1 cellular context compared by ENCODE assay signal in the genomic region with DNA sequence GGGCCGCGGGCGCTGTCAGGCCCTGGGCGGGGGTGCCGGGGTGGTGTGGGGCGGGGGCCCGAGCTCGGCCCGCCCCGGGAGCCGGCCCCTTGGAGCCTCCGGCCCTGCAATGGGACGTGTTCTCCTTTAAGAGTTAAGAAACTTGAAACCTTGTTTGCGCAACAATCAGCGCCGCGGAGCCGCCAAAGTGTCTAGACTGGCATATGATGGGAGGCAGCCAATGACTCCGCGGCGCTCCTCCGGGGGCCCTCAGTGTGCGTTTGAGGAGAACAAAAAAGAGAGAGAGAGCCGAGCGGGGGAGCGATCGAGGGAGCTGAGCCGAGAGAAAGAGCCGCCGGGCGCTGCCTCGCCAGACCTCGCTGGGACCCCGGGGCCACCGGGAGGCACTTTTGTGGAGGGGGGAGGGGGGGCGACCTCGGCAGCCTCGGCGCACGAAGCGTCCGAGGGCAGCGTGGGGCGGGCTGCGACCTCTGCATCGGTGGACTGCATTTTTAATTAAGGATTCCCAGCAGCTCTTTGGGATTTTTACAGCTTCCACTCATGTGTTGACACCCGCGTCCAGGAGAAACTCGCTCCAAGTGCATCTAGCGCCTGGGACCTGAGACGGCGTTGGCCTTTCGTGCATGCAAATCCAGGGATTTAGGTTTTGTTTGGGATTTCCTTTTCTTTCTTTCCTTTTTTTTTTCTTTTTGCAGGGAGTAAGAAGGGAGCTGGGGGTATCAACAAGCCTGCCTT.
TF ChIP-seq lines count a peak whose summit lies in the region.

A gene (plus strand): TSS at position 202 of the 735 bp plus-strand sequence. CDS start 1,023 bp downstream, outside the sequence.

TF ChIP-seq in HepG2, 621 proteins besides CTCF, POLR2A, EP300 and RAD21 (continued from another document and continues in another):
- no peak for TF ChIP-seq ZNF703 (CRISPR knock-in tag; IDR thresholded peaks at IDR 0.05; ENCODE audit: borderline replicate concordance)
- TF ChIP-seq PCBP2 (optimal IDR thresholded peaks at IDR 0.05; ENCODE audit: low read depth, low read length, poor library complexity, severe bottlenecking), result no peak
- TF ChIP-seq, protein P1, sequence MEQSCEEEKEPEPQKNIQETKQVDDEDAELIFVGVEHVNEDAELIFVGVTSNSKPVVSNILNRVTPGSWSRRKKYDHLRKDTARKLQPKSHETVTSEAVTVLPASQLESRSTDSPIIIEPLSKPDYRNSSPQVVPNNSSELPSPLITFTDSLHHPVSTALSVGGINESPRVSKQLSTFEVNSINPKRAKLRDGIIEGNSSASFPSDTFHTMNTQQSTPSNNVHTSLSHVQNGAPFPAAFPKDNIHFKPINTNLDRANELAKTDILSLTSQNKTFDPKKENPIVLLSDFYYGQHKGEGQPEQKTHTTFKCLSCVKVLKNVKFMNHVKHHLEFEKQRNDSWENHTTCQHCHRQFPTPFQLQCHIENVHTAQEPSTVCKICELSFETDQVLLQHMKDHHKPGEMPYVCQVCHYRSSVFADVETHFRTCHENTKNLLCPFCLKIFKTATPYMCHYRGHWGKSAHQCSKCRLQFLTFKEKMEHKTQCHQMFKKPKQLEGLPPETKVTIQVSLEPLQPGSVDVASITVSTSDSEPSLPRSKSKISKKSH (CRISPR knock-in tag; IDR thresholded peaks at IDR 0.05; ENCODE audit: borderline replicate concordance), result no peak
- no peak for TF ChIP-seq ZNF382 (CRISPR knock-in tag; IDR thresholded peaks at IDR 0.05; ENCODE audit: borderline replicate concordance)
- no peak for TF ChIP-seq ZNF841 (CRISPR knock-in tag; IDR thresholded peaks at IDR 0.05; ENCODE audit: borderline replicate concordance)
- TF ChIP-seq ZNF772 (CRISPR knock-in tag; IDR thresholded peaks at IDR 0.05), result no peak
- TF ChIP-seq ZFY (CRISPR knock-in tag; IDR thresholded peaks at IDR 0.05), result no peak
- TF ChIP-seq, protein P2, sequence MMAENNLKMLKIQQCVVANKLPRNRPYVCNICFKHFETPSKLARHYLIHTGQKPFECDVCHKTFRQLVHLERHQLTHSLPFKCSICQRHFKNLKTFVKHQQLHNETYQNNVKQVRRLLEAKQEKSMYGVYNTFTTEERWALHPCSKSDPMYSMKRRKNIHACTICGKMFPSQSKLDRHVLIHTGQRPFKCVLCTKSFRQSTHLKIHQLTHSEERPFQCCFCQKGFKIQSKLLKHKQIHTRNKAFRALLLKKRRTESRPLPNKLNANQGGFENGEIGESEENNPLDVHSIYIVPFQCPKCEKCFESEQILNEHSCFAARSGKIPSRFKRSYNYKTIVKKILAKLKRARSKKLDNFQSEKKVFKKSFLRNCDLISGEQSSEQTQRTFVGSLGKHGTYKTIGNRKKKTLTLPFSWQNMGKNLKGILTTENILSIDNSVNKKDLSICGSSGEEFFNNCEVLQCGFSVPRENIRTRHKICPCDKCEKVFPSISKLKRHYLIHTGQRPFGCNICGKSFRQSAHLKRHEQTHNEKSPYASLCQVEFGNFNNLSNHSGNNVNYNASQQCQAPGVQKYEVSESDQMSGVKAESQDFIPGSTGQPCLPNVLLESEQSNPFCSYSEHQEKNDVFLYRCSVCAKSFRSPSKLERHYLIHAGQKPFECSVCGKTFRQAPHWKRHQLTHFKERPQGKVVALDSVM (CRISPR knock-in tag; IDR thresholded peaks at IDR 0.05), result no peak
- TF ChIP-seq ZBTB20 (CRISPR knock-in tag; IDR thresholded peaks at IDR 0.05; ENCODE audit: borderline replicate concordance, low read depth), result no peak
- TF ChIP-seq PLRG1 (conservative IDR thresholded peaks at IDR 0.05), result no peak
- TF ChIP-seq, protein P3, sequence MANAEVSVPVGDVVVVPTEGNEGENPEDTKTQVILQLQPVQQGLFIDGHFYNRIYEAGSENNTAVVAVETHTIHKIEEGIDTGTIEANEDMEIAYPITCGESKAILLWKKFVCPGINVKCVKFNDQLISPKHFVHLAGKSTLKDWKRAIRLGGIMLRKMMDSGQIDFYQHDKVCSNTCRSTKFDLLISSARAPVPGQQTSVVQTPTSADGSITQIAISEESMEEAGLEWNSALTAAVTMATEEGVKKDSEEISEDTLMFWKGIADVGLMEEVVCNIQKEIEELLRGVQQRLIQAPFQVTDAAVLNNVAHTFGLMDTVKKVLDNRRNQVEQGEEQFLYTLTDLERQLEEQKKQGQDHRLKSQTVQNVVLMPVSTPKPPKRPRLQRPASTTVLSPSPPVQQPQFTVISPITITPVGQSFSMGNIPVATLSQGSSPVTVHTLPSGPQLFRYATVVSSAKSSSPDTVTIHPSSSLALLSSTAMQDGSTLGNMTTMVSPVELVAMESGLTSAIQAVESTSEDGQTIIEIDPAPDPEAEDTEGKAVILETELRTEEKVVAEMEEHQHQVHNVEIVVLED (CRISPR knock-in tag; IDR thresholded peaks at IDR 0.05; ENCODE audit: borderline replicate concordance), result no peak
- no peak for TF ChIP-seq ZNF225 (CRISPR knock-in tag; IDR thresholded peaks at IDR 0.05)
- TF ChIP-seq ZNF256 (CRISPR knock-in tag; conservative IDR thresholded peaks at IDR 0.05), result no peak
- TF ChIP-seq, protein P4, sequence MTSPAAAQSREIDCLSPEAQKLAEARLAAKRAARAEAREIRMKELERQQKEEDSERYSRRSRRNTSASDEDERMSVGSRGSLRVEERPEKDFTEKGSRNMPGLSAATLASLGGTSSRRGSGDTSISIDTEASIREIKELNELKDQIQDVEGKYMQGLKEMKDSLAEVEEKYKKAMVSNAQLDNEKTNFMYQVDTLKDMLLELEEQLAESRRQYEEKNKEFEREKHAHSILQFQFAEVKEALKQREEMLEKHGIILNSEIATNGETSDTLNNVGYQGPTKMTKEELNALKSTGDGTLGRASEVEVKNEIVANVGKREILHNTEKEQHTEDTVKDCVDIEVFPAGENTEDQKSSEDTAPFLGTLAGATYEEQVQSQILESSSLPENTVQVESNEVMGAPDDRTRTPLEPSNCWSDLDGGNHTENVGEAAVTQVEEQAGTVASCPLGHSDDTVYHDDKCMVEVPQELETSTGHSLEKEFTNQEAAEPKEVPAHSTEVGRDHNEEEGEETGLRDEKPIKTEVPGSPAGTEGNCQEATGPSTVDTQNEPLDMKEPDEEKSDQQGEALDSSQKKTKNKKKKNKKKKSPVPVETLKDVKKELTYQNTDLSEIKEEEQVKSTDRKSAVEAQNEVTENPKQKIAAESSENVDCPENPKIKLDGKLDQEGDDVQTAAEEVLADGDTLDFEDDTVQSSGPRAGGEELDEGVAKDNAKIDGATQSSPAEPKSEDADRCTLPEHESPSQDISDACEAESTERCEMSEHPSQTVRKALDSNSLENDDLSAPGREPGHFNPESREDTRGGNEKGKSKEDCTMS (CRISPR knock-in tag; conservative IDR thresholded peaks at IDR 0.05), result no peak
- peak; percentile 99 for TF ChIP-seq SKI (IDR thresholded peaks at IDR 0.05; ENCODE audit: partially characterized antibody)
- TF ChIP-seq, protein P5, sequence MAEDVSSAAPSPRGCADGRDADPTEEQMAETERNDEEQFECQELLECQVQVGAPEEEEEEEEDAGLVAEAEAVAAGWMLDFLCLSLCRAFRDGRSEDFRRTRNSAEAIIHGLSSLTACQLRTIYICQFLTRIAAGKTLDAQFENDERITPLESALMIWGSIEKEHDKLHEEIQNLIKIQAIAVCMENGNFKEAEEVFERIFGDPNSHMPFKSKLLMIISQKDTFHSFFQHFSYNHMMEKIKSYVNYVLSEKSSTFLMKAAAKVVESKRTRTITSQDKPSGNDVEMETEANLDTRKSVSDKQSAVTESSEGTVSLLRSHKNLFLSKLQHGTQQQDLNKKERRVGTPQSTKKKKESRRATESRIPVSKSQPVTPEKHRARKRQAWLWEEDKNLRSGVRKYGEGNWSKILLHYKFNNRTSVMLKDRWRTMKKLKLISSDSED (CRISPR knock-in tag; IDR thresholded peaks at IDR 0.05), result no peak
- TF ChIP-seq, protein P6, sequence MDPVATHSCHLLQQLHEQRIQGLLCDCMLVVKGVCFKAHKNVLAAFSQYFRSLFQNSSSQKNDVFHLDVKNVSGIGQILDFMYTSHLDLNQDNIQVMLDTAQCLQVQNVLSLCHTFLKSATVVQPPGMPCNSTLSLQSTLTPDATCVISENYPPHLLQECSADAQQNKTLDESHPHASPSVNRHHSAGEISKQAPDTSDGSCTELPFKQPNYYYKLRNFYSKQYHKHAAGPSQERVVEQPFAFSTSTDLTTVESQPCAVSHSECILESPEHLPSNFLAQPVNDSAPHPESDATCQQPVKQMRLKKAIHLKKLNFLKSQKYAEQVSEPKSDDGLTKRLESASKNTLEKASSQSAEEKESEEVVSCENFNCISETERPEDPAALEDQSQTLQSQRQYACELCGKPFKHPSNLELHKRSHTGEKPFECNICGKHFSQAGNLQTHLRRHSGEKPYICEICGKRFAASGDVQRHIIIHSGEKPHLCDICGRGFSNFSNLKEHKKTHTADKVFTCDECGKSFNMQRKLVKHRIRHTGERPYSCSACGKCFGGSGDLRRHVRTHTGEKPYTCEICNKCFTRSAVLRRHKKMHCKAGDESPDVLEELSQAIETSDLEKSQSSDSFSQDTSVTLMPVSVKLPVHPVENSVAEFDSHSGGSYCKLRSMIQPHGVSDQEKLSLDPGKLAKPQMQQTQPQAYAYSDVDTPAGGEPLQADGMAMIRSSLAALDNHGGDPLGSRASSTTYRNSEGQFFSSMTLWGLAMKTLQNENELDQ (CRISPR knock-in tag; IDR thresholded peaks at IDR 0.05; ENCODE audit: borderline replicate concordance), result no peak
- TF ChIP-seq, protein P7, sequence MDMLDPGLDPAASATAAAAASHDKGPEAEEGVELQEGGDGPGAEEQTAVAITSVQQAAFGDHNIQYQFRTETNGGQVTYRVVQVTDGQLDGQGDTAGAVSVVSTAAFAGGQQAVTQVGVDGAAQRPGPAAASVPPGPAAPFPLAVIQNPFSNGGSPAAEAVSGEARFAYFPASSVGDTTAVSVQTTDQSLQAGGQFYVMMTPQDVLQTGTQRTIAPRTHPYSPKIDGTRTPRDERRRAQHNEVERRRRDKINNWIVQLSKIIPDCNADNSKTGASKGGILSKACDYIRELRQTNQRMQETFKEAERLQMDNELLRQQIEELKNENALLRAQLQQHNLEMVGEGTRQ (IDR thresholded peaks at IDR 0.05; ENCODE audit: low read depth, low read length), result peak; percentile 37; the same call in 1 of the 2 replicates
- TF ChIP-seq, protein P7 (CRISPR knock-in tag; IDR thresholded peaks at IDR 0.05; ENCODE audit: borderline replicate concordance), result no peak
- TF ChIP-seq, protein P8, sequence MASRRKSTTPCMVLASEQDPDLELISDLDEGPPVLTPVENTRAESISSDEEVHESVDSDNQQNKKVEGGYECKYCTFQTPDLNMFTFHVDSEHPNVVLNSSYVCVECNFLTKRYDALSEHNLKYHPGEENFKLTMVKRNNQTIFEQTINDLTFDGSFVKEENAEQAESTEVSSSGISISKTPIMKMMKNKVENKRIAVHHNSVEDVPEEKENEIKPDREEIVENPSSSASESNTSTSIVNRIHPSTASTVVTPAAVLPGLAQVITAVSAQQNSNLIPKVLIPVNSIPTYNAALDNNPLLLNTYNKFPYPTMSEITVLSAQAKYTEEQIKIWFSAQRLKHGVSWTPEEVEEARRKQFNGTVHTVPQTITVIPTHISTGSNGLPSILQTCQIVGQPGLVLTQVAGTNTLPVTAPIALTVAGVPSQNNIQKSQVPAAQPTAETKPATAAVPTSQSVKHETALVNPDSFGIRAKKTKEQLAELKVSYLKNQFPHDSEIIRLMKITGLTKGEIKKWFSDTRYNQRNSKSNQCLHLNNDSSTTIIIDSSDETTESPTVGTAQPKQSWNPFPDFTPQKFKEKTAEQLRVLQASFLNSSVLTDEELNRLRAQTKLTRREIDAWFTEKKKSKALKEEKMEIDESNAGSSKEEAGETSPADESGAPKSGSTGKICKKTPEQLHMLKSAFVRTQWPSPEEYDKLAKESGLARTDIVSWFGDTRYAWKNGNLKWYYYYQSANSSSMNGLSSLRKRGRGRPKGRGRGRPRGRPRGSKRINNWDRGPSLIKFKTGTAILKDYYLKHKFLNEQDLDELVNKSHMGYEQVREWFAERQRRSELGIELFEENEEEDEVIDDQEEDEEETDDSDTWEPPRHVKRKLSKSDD (CRISPR knock-in tag; IDR thresholded peaks at IDR 0.05; ENCODE audit: low read depth), result no peak
- TF ChIP-seq ZNF780A (CRISPR knock-in tag; IDR thresholded peaks at IDR 0.05), result no peak
- TF ChIP-seq, protein P9, sequence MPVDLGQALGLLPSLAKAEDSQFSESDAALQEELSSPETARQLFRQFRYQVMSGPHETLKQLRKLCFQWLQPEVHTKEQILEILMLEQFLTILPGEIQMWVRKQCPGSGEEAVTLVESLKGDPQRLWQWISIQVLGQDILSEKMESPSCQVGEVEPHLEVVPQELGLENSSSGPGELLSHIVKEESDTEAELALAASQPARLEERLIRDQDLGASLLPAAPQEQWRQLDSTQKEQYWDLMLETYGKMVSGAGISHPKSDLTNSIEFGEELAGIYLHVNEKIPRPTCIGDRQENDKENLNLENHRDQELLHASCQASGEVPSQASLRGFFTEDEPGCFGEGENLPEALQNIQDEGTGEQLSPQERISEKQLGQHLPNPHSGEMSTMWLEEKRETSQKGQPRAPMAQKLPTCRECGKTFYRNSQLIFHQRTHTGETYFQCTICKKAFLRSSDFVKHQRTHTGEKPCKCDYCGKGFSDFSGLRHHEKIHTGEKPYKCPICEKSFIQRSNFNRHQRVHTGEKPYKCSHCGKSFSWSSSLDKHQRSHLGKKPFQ (CRISPR knock-in tag; IDR thresholded peaks at IDR 0.05; ENCODE audit: insufficient replicate concordance), result no peak
- no peak for TF ChIP-seq TCF7L2 (IDR thresholded peaks at IDR 0.05; ENCODE audit: low read depth, low read length)
- TF ChIP-seq, protein P10, sequence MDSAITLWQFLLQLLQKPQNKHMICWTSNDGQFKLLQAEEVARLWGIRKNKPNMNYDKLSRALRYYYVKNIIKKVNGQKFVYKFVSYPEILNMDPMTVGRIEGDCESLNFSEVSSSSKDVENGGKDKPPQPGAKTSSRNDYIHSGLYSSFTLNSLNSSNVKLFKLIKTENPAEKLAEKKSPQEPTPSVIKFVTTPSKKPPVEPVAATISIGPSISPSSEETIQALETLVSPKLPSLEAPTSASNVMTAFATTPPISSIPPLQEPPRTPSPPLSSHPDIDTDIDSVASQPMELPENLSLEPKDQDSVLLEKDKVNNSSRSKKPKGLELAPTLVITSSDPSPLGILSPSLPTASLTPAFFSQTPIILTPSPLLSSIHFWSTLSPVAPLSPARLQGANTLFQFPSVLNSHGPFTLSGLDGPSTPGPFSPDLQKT (CRISPR knock-in tag; IDR thresholded peaks at IDR 0.05; ENCODE audit: borderline replicate concordance), result no peak
- TF ChIP-seq NBN (conservative IDR thresholded peaks at IDR 0.05), result no peak
- TF ChIP-seq MAFG (CRISPR knock-in tag; IDR thresholded peaks at IDR 0.05), result no peak
- TF ChIP-seq ZNF75D (CRISPR knock-in tag; IDR thresholded peaks at IDR 0.05; ENCODE audit: borderline replicate concordance), result no peak
- TF ChIP-seq ZNF224 (CRISPR knock-in tag; IDR thresholded peaks at IDR 0.05), result no peak
